In genomic region chr17:78484300-78485159, GRCh38 we compare ENCODE assay signal across 8 cellular contexts.
A peak's percentile ranks its signal among the peaks of the same experiment; 100 is the strongest.
DNase-seq lines count a peak whose midpoint lies in the region; ATAC-seq and TF ChIP-seq lines count a peak whose summit lies in the region.

No MANE protein-coding gene starts in this region.

- peak overlapping the region in 4 of 10 donors; percentile 27 to 82 (median 68) for H3K27ac Mint-ChIP-seq in naive thymus-derived CD8-positive, alpha-beta T cell

- peaks cover 0 to 13% (median 0%) of the 10 kb centered on the region in 11 experiments; a peak in 3 of 22 replicates for H3K36me3 ChIP-seq in BLaER1 treated with 17β-estradiol and CSF1 and Interleukin-3, amounts not matched to agents 10 nM and 100 nM
- H3K36me3 ChIP-seq in colonic mucosa (no peaks in the 10 kb centered on the region), testis (ENCODE audit: low read depth, missing control alignments) (no peaks in the 10 kb centered on the region)

- peak overlapping the region; percentile 57 to 84 (median 72) for H3K4me3 Mint-ChIP-seq in naive thymus-derived CD8-positive, alpha-beta T cell

- H3K36me3 Mint-ChIP-seq in naive thymus-derived CD8-positive, alpha-beta T cell, result no peaks in the 10 kb centered on the region

- H3K27ac ChIP-seq in BLaER1 treated with 17β-estradiol and CSF1 and Interleukin-3, amounts not matched to agents 10 nM and 100 nM, result peak overlapping the region in 9 of 11 experiments; percentile 44 to 75 (median 71); a peak in 18 of 22 replicates
- H3K27ac ChIP-seq in colonic mucosa, result no peak overlapping the region
- H3K27ac ChIP-seq in testis, result no peak overlapping the region

- H4K20me1 ChIP-seq in BLaER1 treated with 17β-estradiol and CSF1 and Interleukin-3, amounts not matched to agents 10 nM and 100 nM, result no peaks in the 10 kb centered on the region

- H3K9ac ChIP-seq in BLaER1 treated with 17β-estradiol and CSF1 and Interleukin-3, amounts not matched to agents 10 nM and 100 nM, result peak overlapping the region; percentile 50 to 83 (median 74); a peak in 21 of 22 replicates
- H3K9ac ChIP-seq in colonic mucosa (ENCODE audit: low read depth in 2 of 2, low read length in 2 of 2), result no peak overlapping the region

- H3K4me3 ChIP-seq in BLaER1 treated with 17β-estradiol and CSF1 and Interleukin-3, amounts not matched to agents 10 nM and 100 nM, result peak overlapping the region; percentile 53 to 76 (median 66)
- peak overlapping the region; percentile 20 for H3K4me3 ChIP-seq in colonic mucosa
- peak overlapping the region in 1 of 2 donors; percentile 34 for H3K4me3 ChIP-seq in testis

- H3K4me2 ChIP-seq in BLaER1 treated with 17β-estradiol and CSF1 and Interleukin-3, amounts not matched to agents 10 nM and 100 nM, result peak overlapping the region; percentile 75 to 100 (median 97)

- H3K4me1 Mint-ChIP-seq in naive thymus-derived CD8-positive, alpha-beta T cell, result peaks cover 6 to 14% (median 10%) of the 10 kb centered on the region in 4 donors

- peaks cover 12 to 25% (median 21%) of the 10 kb centered on the region in 10 experiments; a peak in 19 of 20 replicates for H3K4me1 ChIP-seq in BLaER1 treated with 17β-estradiol and CSF1 and Interleukin-3, amounts not matched to agents 10 nM and 100 nM
- H3K4me1 ChIP-seq in colonic mucosa (no peaks in the 10 kb centered on the region), testis (no peaks in the 10 kb centered on the region)

- ATAC-seq in HG02610 (IDR thresholded peaks at IDR 0.05; ENCODE audit: unreplicated experiment) (peak; percentile 59), HG03457 (IDR thresholded peaks at IDR 0.05; ENCODE audit: unreplicated experiment) (no peak)
- ATAC-seq in naive thymus-derived CD8-positive, alpha-beta T cell, result peak; percentile 98 to 99

- TF ChIP-seq CTCF in colonic mucosa (IDR thresholded peaks at IDR 0.05) (no peak), testis (IDR thresholded peaks at IDR 0.05) (no peak)

- peak; percentile 17 to 40 (median 24) for DNase-seq in activated CD4-positive, CD25-positive, alpha-beta regulatory T cell (lab: John Stamatoyannopoulos, UW)
- peak; percentile 69 for DNase-seq in colonic mucosa
- DNase-seq in naive thymus-derived CD8-positive, alpha-beta T cell, result peak; percentile 45 to 82 (median 70)
- peak; percentile 44 for DNase-seq in testis
- DNase-seq in middle frontal gyrus (ENCODE audit: extremely low spot score, low spot score), result no peak

- TF ChIP-seq POLR2A in testis (IDR thresholded peaks at IDR 0.05), result no peak

- intact Hi-C loops in colonic mucosa (cut with DNase I) (no loop called here), testis (cut with DNase I; ENCODE audit: low total_unique reads) (no loop called here)

- H3K27me3 Mint-ChIP-seq in naive thymus-derived CD8-positive, alpha-beta T cell, result peaks cover 0 to 10% (median 5%) of the 10 kb centered on the region in 5 donors

- no peaks in the 10 kb centered on the region for H3K9me3 Mint-ChIP-seq in naive thymus-derived CD8-positive, alpha-beta T cell

- WGBS in testis, 2 donors, result 10 to 11% methylated on average over 23 to 34 of the region's 39 CpGs

- H3K27me3 ChIP-seq in BLaER1 treated with 17β-estradiol and CSF1 and Interleukin-3, amounts not matched to agents 10 nM and 100 nM, result no peaks in the 10 kb centered on the region
- H3K27me3 ChIP-seq in colonic mucosa (no peaks in the 10 kb centered on the region), testis (no peaks in the 10 kb centered on the region)

- POLR2A ChIA-PET in naive thymus-derived CD8-positive, alpha-beta T cell (lab: Charles Lee), result interaction anchor here (0.6 kb wide), 2 partner anchors 238 to 310 kb away, joined by 3 to 7 read pairs; no protein-coding TSS in a partner anchor

- H3K9me3 ChIP-seq in BLaER1 treated with 17β-estradiol and CSF1 and Interleukin-3, amounts not matched to agents 10 nM and 100 nM (replicated peaks in 1 of 11), result no peaks in the 10 kb centered on the region
- H3K9me3 ChIP-seq in colonic mucosa (no peaks in the 10 kb centered on the region), testis (no peaks in the 10 kb centered on the region)

Comparison
In these comparisons a context has a peak if more than half of its experiments do, and no peak if none do; other contexts are left out.
1. H3K27ac ChIP-seq: peak in BLaER1 treated with 17β-estradiol and CSF1 and Interleukin-3, amounts not matched to agents 10 nM and 100 nM (9 of 11); none in colonic mucosa (single experiment) and testis (0 of 2).
2. H3K9ac ChIP-seq: peak in BLaER1 treated with 17β-estradiol and CSF1 and Interleukin-3, amounts not matched to agents 10 nM and 100 nM (11 of 11); none in colonic mucosa (0 of 2).